ENCODE assay signal across 25 cellular contexts in the genomic region with DNA sequence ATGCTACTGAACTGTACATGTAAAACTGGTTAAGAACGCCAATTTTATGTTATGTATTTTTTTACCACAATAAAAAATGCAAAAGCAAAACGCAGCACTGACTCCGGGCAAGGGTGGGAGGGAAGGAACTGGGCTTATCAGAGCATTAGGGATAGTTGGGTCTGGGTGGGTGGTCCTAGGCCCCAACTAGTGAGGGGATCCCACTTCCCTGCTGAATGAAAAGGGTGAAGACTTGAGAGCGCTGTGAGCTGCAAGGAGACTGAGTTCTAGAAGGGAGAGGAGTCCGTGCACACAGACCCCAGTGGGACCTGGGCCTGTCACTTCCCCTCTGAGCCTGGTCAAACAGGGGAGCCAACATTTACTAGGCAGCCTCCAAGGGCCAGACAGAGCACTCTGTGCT.
"Had no signal": no experiment of that assay in that cellular context is flagged by ENCODE, and none has a peak within 500 bp of the region (broad histone marks: within the 10 kb centered on the region; RNA-seq: fewer than 3 reads in every experiment).

No MANE protein-coding gene starts in this region.

- ATAC-seq: naive thymus-derived CD8-positive, alpha-beta T cell; pancreas; right cardiac atrium had no signal

- H3K27ac Mint-ChIP-seq: dendritic cell treated with granulocyte-macrophage colony-stimulating factor and Interleukin-4, amounts not matched to agents 40 ng/mL and 50 ng/mL, for 4 days; endodermal cell; naive thymus-derived CD8-positive, alpha-beta T cell; progenitor cell of endocrine pancreas; stimulated activated naive B cell treated with anti-CD40 and anti-IgM and Interleukin-4, amounts not matched to agents 10 μg/mL and 1 μg/mL and 100 μg/mL, for 72 hours; stimulated activated naive CD8-positive, alpha-beta T cell treated with anti-CD3 and anti-CD28 coated beads, Interleukin-15, Interleukin-2, amounts not matched to agents 100 ng/mL and 50 ng/mL, for 24 hours had no signal

- H3K4me3 ChIP-seq: colonic mucosa, esophagus squamous epithelium, pancreas, skin epidermis, spleen, thoracic aorta, tibial nerve, upper lobe of left lung had no signal

- H3K4me3 Mint-ChIP-seq: central memory CD8-positive, alpha-beta T cell; dendritic cell treated with granulocyte-macrophage colony-stimulating factor and Interleukin-4, amounts not matched to agents 40 ng/mL and 50 ng/mL, for 4 days; endodermal cell; naive thymus-derived CD8-positive, alpha-beta T cell; stimulated activated naive B cell treated with anti-CD40 and anti-IgM and Interleukin-4, amounts not matched to agents 10 μg/mL and 1 μg/mL and 100 μg/mL, for 72 hours; stimulated activated naive CD8-positive, alpha-beta T cell treated with anti-CD3 and anti-CD28 coated beads, Interleukin-15, Interleukin-2, amounts not matched to agents 100 ng/mL and 50 ng/mL, for 24 hours had no signal

- H3K9me3 ChIP-seq: colonic mucosa, esophagus squamous epithelium, pancreas, spleen, thoracic aorta, upper lobe of left lung had no signal

- H3K9me3 Mint-ChIP-seq: central memory CD8-positive, alpha-beta T cell; dendritic cell treated with granulocyte-macrophage colony-stimulating factor and Interleukin-4, amounts not matched to agents 40 ng/mL and 50 ng/mL, for 4 days; stimulated activated naive CD8-positive, alpha-beta T cell treated with anti-CD3 and anti-CD28 coated beads, Interleukin-15, Interleukin-2, amounts not matched to agents 100 ng/mL and 50 ng/mL, for 24 hours had no signal

- H3K27me3 ChIP-seq: colonic mucosa, pancreas, tibial nerve, upper lobe of left lung had no signal

- H3K27ac ChIP-seq: colonic mucosa, epithelial cell of prostate, esophagus squamous epithelium, pancreas, skin epidermis, spleen, thoracic aorta, tibial nerve, upper lobe of left lung had no signal

- H3K4me1 Mint-ChIP-seq: central memory CD8-positive, alpha-beta T cell; endodermal cell; stimulated activated naive B cell treated with anti-CD40 and anti-IgM and Interleukin-4, amounts not matched to agents 10 μg/mL and 1 μg/mL and 100 μg/mL, for 72 hours had no signal

- H3K4me1 ChIP-seq: colonic mucosa, esophagus squamous epithelium, pancreas, spleen, tibial nerve, upper lobe of left lung had no signal

- DNase-seq: colonic mucosa; effector CD8-positive, alpha-beta T cell; esophagus squamous epithelium; foreskin melanocyte; mammary epithelial cell; mesendoderm; midbrain; naive thymus-derived CD8-positive, alpha-beta T cell; occipital lobe; pancreas; right cardiac atrium; spleen; stimulated activated naive B cell treated with anti-CD40 and anti-IgM and Interleukin-4, amounts not matched to agents 10 μg/mL and 1 μg/mL and 100 μg/mL, for 72 hours; upper lobe of left lung had no signal

- H3K36me3 Mint-ChIP-seq: naive thymus-derived CD8-positive, alpha-beta T cell; stimulated activated naive B cell treated with anti-CD40 and anti-IgM and Interleukin-4, amounts not matched to agents 10 μg/mL and 1 μg/mL and 100 μg/mL, for 72 hours had no signal

- FAIRE-seq: keratinocyte, pancreas, urothelium cell line had no signal

- H3K36me3 ChIP-seq: colonic mucosa, esophagus squamous epithelium, pancreas, spleen, thoracic aorta, tibial nerve, upper lobe of left lung had no signal
